In genomic region chr1:12662556-12662955, GRCh38 we compare ENCODE assay signal across 9 cellular contexts. TPM values are rescaled to one million over a fixed set of nuclear protein-coding genes. Genes with fewer than 3 reads are reported as not detected.
"Had no signal": no experiment of that assay in that cellular context is flagged by ENCODE, and none has a peak within 500 bp of the region (broad histone marks: within the 10 kb centered on the region; RNA-seq: fewer than 3 reads in every experiment).

No MANE protein-coding gene starts in this region.

- FAIRE-seq: G401.6, GM12878, GM12891, GM12892, GM18507, GM19239 had no signal

- DNase-seq: GDM1, GF-D8 had no signal

- H3K4me3 ChIP-seq: GM12878 had no signal

- ATAC-seq: GM12878 had no signal

RNA-seq across cellular contexts. Expression of gene AADACL4, which starts 18.7 kb away (rescaled TPM):
- total RNA-seq: G401, GM12878 had no signal
- polyA plus RNA-seq: GM12878 had no signal

RNA-seq across cellular contexts. Expression of gene AADACL3, which starts 53.4 kb away (rescaled TPM):
- total RNA-seq: G401, GM12878 had no signal
- polyA plus RNA-seq: GM12878 had no signal
